Comparison of ENCODE assay signal across 2 cellular contexts in the genomic region with DNA sequence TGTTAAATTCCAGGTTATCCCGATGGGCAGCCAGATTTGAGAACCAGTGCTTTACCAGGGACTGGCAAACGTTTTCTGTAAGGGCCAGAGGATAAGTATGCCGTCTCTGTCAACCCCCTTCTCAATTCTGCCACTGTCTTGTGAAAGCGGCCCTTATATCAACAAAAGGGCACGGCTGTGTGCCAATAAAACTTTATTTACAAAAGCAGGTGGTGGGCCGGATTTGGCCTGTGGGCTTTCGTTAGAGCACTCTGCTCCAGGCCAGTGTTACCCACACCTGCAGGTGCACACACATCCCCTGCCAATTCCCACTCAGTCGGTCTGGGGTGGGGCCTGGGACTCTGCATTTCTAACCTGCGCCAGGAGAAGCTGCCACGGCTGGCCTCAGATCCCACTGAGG.
TF ChIP-seq lines count a peak whose summit lies in the region.

No MANE protein-coding gene starts in this region.

TF ChIP-seq in GM23338, 12 proteins besides CTCF, POLR2A, EP300 and RAD21 (continued from another document):
- TF ChIP-seq, protein P1, sequence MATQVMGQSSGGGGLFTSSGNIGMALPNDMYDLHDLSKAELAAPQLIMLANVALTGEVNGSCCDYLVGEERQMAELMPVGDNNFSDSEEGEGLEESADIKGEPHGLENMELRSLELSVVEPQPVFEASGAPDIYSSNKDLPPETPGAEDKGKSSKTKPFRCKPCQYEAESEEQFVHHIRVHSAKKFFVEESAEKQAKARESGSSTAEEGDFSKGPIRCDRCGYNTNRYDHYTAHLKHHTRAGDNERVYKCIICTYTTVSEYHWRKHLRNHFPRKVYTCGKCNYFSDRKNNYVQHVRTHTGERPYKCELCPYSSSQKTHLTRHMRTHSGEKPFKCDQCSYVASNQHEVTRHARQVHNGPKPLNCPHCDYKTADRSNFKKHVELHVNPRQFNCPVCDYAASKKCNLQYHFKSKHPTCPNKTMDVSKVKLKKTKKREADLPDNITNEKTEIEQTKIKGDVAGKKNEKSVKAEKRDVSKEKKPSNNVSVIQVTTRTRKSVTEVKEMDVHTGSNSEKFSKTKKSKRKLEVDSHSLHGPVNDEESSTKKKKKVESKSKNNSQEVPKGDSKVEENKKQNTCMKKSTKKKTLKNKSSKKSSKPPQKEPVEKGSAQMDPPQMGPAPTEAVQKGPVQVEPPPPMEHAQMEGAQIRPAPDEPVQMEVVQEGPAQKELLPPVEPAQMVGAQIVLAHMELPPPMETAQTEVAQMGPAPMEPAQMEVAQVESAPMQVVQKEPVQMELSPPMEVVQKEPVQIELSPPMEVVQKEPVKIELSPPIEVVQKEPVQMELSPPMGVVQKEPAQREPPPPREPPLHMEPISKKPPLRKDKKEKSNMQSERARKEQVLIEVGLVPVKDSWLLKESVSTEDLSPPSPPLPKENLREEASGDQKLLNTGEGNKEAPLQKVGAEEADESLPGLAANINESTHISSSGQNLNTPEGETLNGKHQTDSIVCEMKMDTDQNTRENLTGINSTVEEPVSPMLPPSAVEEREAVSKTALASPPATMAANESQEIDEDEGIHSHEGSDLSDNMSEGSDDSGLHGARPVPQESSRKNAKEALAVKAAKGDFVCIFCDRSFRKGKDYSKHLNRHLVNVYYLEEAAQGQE (IDR thresholded peaks at IDR 0.05; ENCODE audit: unreplicated experiment), result no peak
- TF ChIP-seq EZH2phosphoT487 (IDR thresholded peaks at IDR 0.05; ENCODE audit: unreplicated experiment), result no peak
- no peak for TF ChIP-seq STAT1 (IDR thresholded peaks at IDR 0.05; ENCODE audit: unreplicated experiment)
- TF ChIP-seq POLR2AphosphoS5 (IDR thresholded peaks at IDR 0.05; ENCODE audit: low read depth), result no peak
- no peak for TF ChIP-seq JUNB (IDR thresholded peaks at IDR 0.05; ENCODE audit: unreplicated experiment)
- no peak for TF ChIP-seq NANOG (IDR thresholded peaks at IDR 0.05; ENCODE audit: borderline replicate concordance)
- no peak for TF ChIP-seq ZNF331 (CRISPR knock-in tag; IDR thresholded peaks at IDR 0.05; ENCODE audit: low read depth)
- TF ChIP-seq ZNF114 (CRISPR knock-in tag; IDR thresholded peaks at IDR 0.05), result no peak
- no peak for TF ChIP-seq CREB1 (CRISPR knock-in tag; IDR thresholded peaks at IDR 0.05; ENCODE audit: low read depth)
- TF ChIP-seq, protein P2, sequence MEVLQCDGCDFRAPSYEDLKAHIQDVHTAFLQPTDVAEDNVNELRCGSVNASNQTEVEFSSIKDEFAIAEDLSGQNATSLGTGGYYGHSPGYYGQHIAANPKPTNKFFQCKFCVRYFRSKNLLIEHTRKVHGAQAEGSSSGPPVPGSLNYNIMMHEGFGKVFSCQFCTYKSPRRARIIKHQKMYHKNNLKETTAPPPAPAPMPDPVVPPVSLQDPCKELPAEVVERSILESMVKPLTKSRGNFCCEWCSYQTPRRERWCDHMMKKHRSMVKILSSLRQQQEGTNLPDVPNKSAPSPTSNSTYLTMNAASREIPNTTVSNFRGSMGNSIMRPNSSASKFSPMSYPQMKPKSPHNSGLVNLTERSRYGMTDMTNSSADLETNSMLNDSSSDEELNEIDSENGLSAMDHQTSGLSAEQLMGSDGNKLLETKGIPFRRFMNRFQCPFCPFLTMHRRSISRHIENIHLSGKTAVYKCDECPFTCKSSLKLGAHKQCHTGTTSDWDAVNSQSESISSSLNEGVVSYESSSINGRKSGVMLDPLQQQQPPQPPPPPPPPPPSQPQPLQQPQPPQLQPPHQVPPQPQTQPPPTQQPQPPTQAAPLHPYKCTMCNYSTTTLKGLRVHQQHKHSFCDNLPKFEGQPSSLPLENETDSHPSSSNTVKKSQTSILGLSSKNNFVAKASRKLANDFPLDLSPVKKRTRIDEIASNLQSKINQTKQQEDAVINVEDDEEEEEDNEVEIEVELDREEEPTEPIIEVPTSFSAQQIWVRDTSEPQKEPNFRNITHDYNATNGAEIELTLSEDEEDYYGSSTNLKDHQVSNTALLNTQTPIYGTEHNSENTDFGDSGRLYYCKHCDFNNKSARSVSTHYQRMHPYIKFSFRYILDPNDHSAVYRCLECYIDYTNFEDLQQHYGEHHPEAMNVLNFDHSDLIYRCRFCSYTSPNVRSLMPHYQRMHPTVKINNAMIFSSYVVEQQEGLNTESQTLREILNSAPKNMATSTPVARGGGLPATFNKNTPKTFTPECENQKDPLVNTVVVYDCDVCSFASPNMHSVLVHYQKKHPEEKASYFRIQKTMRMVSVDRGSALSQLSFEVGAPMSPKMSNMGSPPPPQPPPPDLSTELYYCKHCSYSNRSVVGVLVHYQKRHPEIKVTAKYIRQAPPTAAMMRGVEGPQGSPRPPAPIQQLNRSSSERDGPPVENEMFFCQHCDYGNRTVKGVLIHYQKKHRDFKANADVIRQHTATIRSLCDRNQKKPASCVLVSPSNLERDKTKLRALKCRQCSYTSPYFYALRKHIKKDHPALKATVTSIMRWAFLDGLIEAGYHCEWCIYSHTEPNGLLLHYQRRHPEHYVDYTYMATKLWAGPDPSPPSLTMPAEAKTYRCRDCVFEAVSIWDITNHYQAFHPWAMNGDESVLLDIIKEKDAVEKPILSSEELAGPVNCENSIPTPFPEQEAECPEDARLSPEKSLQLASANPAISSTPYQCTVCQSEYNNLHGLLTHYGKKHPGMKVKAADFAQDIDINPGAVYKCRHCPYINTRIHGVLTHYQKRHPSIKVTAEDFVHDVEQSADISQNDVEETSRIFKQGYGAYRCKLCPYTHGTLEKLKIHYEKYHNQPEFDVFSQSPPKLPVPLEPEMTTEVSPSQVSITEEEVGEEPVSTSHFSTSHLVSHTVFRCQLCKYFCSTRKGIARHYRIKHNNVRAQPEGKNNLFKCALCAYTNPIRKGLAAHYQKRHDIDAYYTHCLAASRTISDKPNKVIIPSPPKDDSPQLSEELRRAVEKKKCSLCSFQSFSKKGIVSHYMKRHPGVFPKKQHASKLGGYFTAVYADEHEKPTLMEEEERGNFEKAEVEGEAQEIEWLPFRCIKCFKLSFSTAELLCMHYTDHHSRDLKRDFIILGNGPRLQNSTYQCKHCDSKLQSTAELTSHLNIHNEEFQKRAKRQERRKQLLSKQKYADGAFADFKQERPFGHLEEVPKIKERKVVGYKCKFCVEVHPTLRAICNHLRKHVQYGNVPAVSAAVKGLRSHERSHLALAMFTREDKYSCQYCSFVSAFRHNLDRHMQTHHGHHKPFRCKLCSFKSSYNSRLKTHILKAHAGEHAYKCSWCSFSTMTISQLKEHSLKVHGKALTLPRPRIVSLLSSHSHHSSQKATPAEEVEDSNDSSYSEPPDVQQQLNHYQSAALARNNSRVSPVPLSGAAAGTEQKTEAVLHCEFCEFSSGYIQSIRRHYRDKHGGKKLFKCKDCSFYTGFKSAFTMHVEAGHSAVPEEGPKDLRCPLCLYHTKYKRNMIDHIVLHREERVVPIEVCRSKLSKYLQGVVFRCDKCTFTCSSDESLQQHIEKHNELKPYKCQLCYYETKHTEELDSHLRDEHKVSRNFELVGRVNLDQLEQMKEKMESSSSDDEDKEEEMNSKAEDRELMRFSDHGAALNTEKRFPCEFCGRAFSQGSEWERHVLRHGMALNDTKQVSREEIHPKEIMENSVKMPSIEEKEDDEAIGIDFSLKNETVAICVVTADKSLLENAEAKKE (CRISPR knock-in tag; IDR thresholded peaks at IDR 0.05), result no peak
- no peak for TF ChIP-seq EZH2 (IDR thresholded peaks at IDR 0.05; ENCODE audit: low read depth, unreplicated experiment)

TF ChIP-seq in K562, 482 proteins besides CTCF, POLR2A, EP300 and RAD21:
- TF ChIP-seq ZBTB40 (IDR thresholded peaks at IDR 0.05), result peak; percentile 92
- peak; percentile 81 for TF ChIP-seq ZBTB40 (CRISPR knock-in tag; IDR thresholded peaks at IDR 0.05)
- TF ChIP-seq SRSF3 (IDR thresholded peaks at IDR 0.05; ENCODE audit: insufficient read depth, low read length), result no peak
TF ChIP-seq in K562: peak in this region for 1.
